Comparison of ENCODE assay signal across 18 cellular contexts in genomic region chr10:117136391-117136975, GRCh38. TPM values are rescaled to one million over a fixed set of nuclear protein-coding genes. Genes with fewer than 3 reads are reported as not detected.
DNase-seq lines count a peak whose midpoint lies in the region; ATAC-seq, FAIRE-seq and TF ChIP-seq lines count a peak whose summit lies in the region.
"Had no signal": no experiment of that assay in that cellular context is flagged by ENCODE, and none has a peak within 500 bp of the region (broad histone marks: within the 10 kb centered on the region; RNA-seq: fewer than 3 reads in every experiment).

No MANE protein-coding gene starts in this region.

- no peak overlapping the region for H3K18ac ChIP-seq in mesenchymal stem cell (ENCODE audit: low read depth in 1 of 2, low read length in 2 of 2)

- peak overlapping the region; percentile 92 for H3K4me2 ChIP-seq in mesenchymal stem cell (ENCODE audit: low read length, poor library complexity, severe bottlenecking)

- H3K27ac ChIP-seq in mesenchymal stem cell (ENCODE audit: low read length, poor library complexity, severe bottlenecking) (no peak overlapping the region), stomach (no peak overlapping the region)
- H3K27ac ChIP-seq: gastroesophageal sphincter, HL-60 had no signal

- H3K4me3 ChIP-seq in astrocyte of the cerebellum (ENCODE audit: low read depth, low read length) (peak overlapping the region; percentile 9), mesenchymal stem cell (ENCODE audit: insufficient read depth in 1 of 2, low read depth in 1 of 2, low read length in 2 of 2) (peak overlapping the region in 1 of 2 experiments; percentile 64), stomach (peak overlapping the region; percentile 31 to 48 (median 39))

- no peak for FAIRE-seq in GM12891 (lab: Jason Lieb, UNC)
- FAIRE-seq: urothelium cell line had no signal

- POLR2A ChIA-PET in GM10248 (lab: Yijun Ruan, JAX) = no interaction called here

- no peak overlapping the region for H2AK5ac ChIP-seq in mesenchymal stem cell (ENCODE audit: low read length, severe bottlenecking)

- H2BK120ac ChIP-seq in mesenchymal stem cell (ENCODE audit: low read depth, low read length) = no peak overlapping the region

- intact Hi-C loops in stomach (cut with DNase I; ENCODE audit: low total_unique reads) = no loop called here

- no peak overlapping the region for H2BK15ac ChIP-seq in mesenchymal stem cell (ENCODE audit: low read depth, poor library complexity, severe bottlenecking)

- peaks cover 43% of the 10 kb centered on the region for H3K4me1 Mint-ChIP-seq in activated naive CD8-positive, alpha-beta T cell (ENCODE audit: low read depth)
- peaks cover 29% of the 10 kb centered on the region for H3K4me1 Mint-ChIP-seq in activated naive CD8-positive, alpha-beta T cell treated with anti-CD3 and anti-CD28 coated beads, Interleukin-2, amount 50 U/mL, for 24 hours
- H3K4me1 Mint-ChIP-seq in stimulated activated memory B cell treated with anti-CD40 and anti-IgM and Interleukin-4, amounts not matched to agents 10 μg/mL and 1 μg/mL and 100 μg/mL, for 72 hours = peaks cover 22% of the 10 kb centered on the region

- peak overlapping the region; percentile 51 for H3K4me3 Mint-ChIP-seq in activated naive CD8-positive, alpha-beta T cell
- H3K4me3 Mint-ChIP-seq in activated naive CD8-positive, alpha-beta T cell treated with anti-CD3 and anti-CD28 coated beads, Interleukin-2, amount 50 U/mL, for 24 hours = no peak overlapping the region
- no peak overlapping the region for H3K4me3 Mint-ChIP-seq in stimulated activated memory B cell treated with anti-CD40 and anti-IgM and Interleukin-4, amounts not matched to agents 10 μg/mL and 1 μg/mL and 100 μg/mL, for 72 hours

- H3K9me3 Mint-ChIP-seq in activated naive CD8-positive, alpha-beta T cell (ENCODE audit: low read depth) = no peaks in the 10 kb centered on the region
- H3K9me3 Mint-ChIP-seq in activated naive CD8-positive, alpha-beta T cell treated with anti-CD3 and anti-CD28 coated beads, Interleukin-2, amount 50 U/mL, for 24 hours = no peaks in the 10 kb centered on the region
- H3K9me3 Mint-ChIP-seq in stimulated activated memory B cell treated with anti-CD40 and anti-IgM and Interleukin-4, amounts not matched to agents 10 μg/mL and 1 μg/mL and 100 μg/mL, for 72 hours = peaks cover 3% of the 10 kb centered on the region

- no peak overlapping the region for H3K23ac ChIP-seq in mesenchymal stem cell (ENCODE audit: low read length in 2 of 2)

- H2BK5ac ChIP-seq in mesenchymal stem cell (ENCODE audit: low read depth, low read length, poor library complexity, severe bottlenecking) = no peak overlapping the region

- peaks cover 91 to 93% of the 10 kb centered on the region in 2 experiments for H3K27me3 ChIP-seq in mesenchymal stem cell (ENCODE audit: control insufficient read depth in 1 of 2, insufficient read depth in 1 of 2, low read length in 2 of 2)
- H3K27me3 ChIP-seq in stomach = peaks cover 48 to 100% (median 99%) of the 10 kb centered on the region in 3 donors

- no peak overlapping the region for H4K8ac ChIP-seq in mesenchymal stem cell (ENCODE audit: low read length)

- H2AFZ ChIP-seq in mesenchymal stem cell (ENCODE audit: low read depth, low read length) = no peak overlapping the region

- no peak overlapping the region for H3K14ac ChIP-seq in mesenchymal stem cell (ENCODE audit: low read length in 2 of 2)

- TF ChIP-seq POLR2A in stomach (IDR thresholded peaks at IDR 0.05) (no peak), GM12891 (IDR thresholded peaks at IDR 0.05; ENCODE audit: low read depth, low read length) (no peak)

- H3K4ac ChIP-seq in mesenchymal stem cell (ENCODE audit: low read depth in 1 of 2, low read length in 2 of 2) = no peak overlapping the region

- no peak overlapping the region for H4K91ac ChIP-seq in mesenchymal stem cell (ENCODE audit: low read length)

- H3K9ac ChIP-seq in mesenchymal stem cell (ENCODE audit: low read length) = no peak overlapping the region

- in situ Hi-C loops in astrocyte of the cerebellum (cut with HindIII; ENCODE audit: low sequenced_read_pairs) = no loop called here

- WGBS in mesenchymal stem cell = 41% methylated on average over 33 of the region's 34 CpGs
- 38 to 48% (median 47%) methylated on average over 27 to 34 of the region's 34 CpGs for WGBS in stomach, 5 donors

- no peaks in the 10 kb centered on the region for H3K79me1 ChIP-seq in mesenchymal stem cell (replicated peaks; ENCODE audit: low read length, poor library complexity, severe bottlenecking)

- no peaks in the 10 kb centered on the region for H3K36me3 Mint-ChIP-seq in activated naive CD8-positive, alpha-beta T cell
- H3K36me3 Mint-ChIP-seq in activated naive CD8-positive, alpha-beta T cell treated with anti-CD3 and anti-CD28 coated beads, Interleukin-2, amount 50 U/mL, for 24 hours (ENCODE audit: low read depth) = no peaks in the 10 kb centered on the region
- H3K36me3 Mint-ChIP-seq in stimulated activated memory B cell treated with anti-CD40 and anti-IgM and Interleukin-4, amounts not matched to agents 10 μg/mL and 1 μg/mL and 100 μg/mL, for 72 hours = no peaks in the 10 kb centered on the region

- H3K27me3 Mint-ChIP-seq in activated naive CD8-positive, alpha-beta T cell = peaks cover 45% of the 10 kb centered on the region
- peaks cover 77% of the 10 kb centered on the region for H3K27me3 Mint-ChIP-seq in activated naive CD8-positive, alpha-beta T cell treated with anti-CD3 and anti-CD28 coated beads, Interleukin-2, amount 50 U/mL, for 24 hours
- H3K27me3 Mint-ChIP-seq in stimulated activated memory B cell treated with anti-CD40 and anti-IgM and Interleukin-4, amounts not matched to agents 10 μg/mL and 1 μg/mL and 100 μg/mL, for 72 hours = peaks cover 91% of the 10 kb centered on the region

- no peak for ATAC-seq in activated naive CD8-positive, alpha-beta T cell treated with anti-CD3 and anti-CD28 coated beads, Interleukin-2, amount 50 U/mL, for 24 hours
- ATAC-seq in stimulated activated memory B cell treated with anti-CD40 and anti-IgM and Interleukin-4, amounts not matched to agents 10 μg/mL and 1 μg/mL and 100 μg/mL, for 72 hours = no peak
- ATAC-seq: activated CD4-positive, CD25-positive, alpha-beta regulatory T cell treated with anti-CD3 and anti-CD28 coated beads, Interleukin-2, amount 50 U/mL, for 24 hours; gastroesophageal sphincter had no signal

- no peak overlapping the region for H2BK12ac ChIP-seq in mesenchymal stem cell (ENCODE audit: low read length in 2 of 2)

- no peak for TF ChIP-seq CTCF in astrocyte of the cerebellum (IDR thresholded peaks at IDR 0.05; ENCODE audit: low read depth, low read length, missing control alignments)
- no peak for TF ChIP-seq CTCF in stomach (IDR thresholded peaks at IDR 0.05)
- no peak for TF ChIP-seq CTCF in GM10248 (IDR thresholded peaks at IDR 0.05; ENCODE audit: control extremely low read depth, extremely low read depth, low read depth, missing control alignments)

- TF ChIP-seq EP300 in stomach (IDR thresholded peaks at IDR 0.05) = no peak

- CTCF ChIA-PET in GM10248 (lab: Yijun Ruan, JAX) = interaction anchor here (2.1 kb wide), 1 partner anchor 39 kb away, joined by 6 read pairs; no protein-coding TSS in a partner anchor

- peaks cover 1% of the 10 kb centered on the region for H3K9me3 ChIP-seq in mesenchymal stem cell (ENCODE audit: control insufficient read depth, low read length)
- peaks cover 0 to 12% (median 3%) of the 10 kb centered on the region in 4 donors for H3K9me3 ChIP-seq in stomach
- H3K9me3 ChIP-seq: gastroesophageal sphincter had no signal

- H3K4me1 ChIP-seq in mesenchymal stem cell (ENCODE audit: control insufficient read depth, insufficient read depth, low read depth, low read length) = peaks cover 41% of the 10 kb centered on the region
- peaks cover 22 to 70% (median 47%) of the 10 kb centered on the region in 4 donors for H3K4me1 ChIP-seq in stomach

- no peak for DNase-seq in activated naive CD8-positive, alpha-beta T cell treated with anti-CD3 and anti-CD28 coated beads, Interleukin-2, amount 50 U/mL, for 24 hours
- DNase-seq in astrocyte of the cerebellum (ENCODE audit: low read depth) = no peak
- DNase-seq in mesenchymal stem cell = no peak
- DNase-seq in stomach = no peak
- DNase-seq in GM10248 (ENCODE audit: extremely low spot score) = no peak
- DNase-seq in GM12891 (ENCODE audit: insufficient read length, low spot score) = no peak
- DNase-seq: activated effector memory CD4-positive, alpha-beta T cell treated with Interleukin-2 at 50 U/mL for 16 hours; DND-41; NCI-H510A; SIG-M5 had no signal

- no peak overlapping the region for H3K27ac Mint-ChIP-seq in activated naive CD8-positive, alpha-beta T cell
- no peak overlapping the region for H3K27ac Mint-ChIP-seq in activated naive CD8-positive, alpha-beta T cell treated with anti-CD3 and anti-CD28 coated beads, Interleukin-2, amount 50 U/mL, for 24 hours
- no peak overlapping the region for H3K27ac Mint-ChIP-seq in stimulated activated memory B cell treated with anti-CD40 and anti-IgM and Interleukin-4, amounts not matched to agents 10 μg/mL and 1 μg/mL and 100 μg/mL, for 72 hours

- H3K36me3 ChIP-seq in mesenchymal stem cell (ENCODE audit: control insufficient read depth in 1 of 2, insufficient read depth in 2 of 2, low read depth in 1 of 2, low read length in 2 of 2) (no peaks in the 10 kb centered on the region), stomach (no peaks in the 10 kb centered on the region)
- H3K36me3 ChIP-seq: gastroesophageal sphincter had no signal

TF ChIP-seq in GM12891, 5 proteins besides CTCF, POLR2A, EP300 and RAD21:
- no peak for TF ChIP-seq POU2F2 (IDR thresholded peaks at IDR 0.05; ENCODE audit: low read depth, low read length)

RNA-seq across cellular contexts. Expression of gene VAX1, which starts 1.6 kb away (rescaled TPM):
- polyA plus RNA-seq in mesenchymal stem cell (2013, experiment 1 of 2) = not detected
- polyA plus RNA-seq in mesenchymal stem cell (2013, experiment 2 of 2) = not detected
- total RNA-seq in stomach = not detected
- not detected for polyA plus RNA-seq in stomach
- polyA plus RNA-seq in GM12891 (2012; ENCODE audit: low read depth, missing spikeins) = not detected
- total RNA-seq: gastroesophageal sphincter, lower leg skin, sciatic nerve had no signal
